3 cellular contexts compared by ENCODE assay signal in the genomic region with DNA sequence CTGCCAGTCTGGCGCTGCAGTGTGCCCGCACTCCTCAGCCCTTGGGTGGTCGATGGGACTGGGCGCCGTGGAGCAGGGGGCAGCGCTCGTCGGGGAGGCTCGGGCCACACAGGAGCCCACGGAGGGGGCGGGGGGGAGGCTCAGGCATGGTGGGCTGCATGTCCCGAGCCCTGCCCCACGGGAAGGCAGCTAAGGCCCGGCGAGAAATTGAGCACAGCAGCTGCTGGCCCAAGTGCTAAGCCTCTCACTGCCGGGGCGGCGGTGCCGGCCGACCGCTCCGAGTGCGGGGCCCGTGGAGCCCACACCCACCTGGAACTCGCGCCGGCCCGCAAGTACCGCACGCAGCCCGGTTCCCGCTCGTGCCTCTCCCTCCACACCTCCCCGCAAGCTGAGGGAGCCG.
DNase-seq lines count a peak whose midpoint lies in the region; ATAC-seq, FAIRE-seq and TF ChIP-seq lines count a peak whose summit lies in the region.
"Not testable (repeated sequence)": the region's sequence is repeated elsewhere in the genome, so short reads cannot be mapped to it uniquely, and the experiment has no call there.

No MANE protein-coding gene starts in this region.

- POLR2A ChIA-PET in HepG2 (lab: Yijun Ruan, JAX) = not testable (repeated sequence)

- H2AK5ac ChIP-seq in mesenchymal stem cell (ENCODE audit: low read length, severe bottlenecking); neuronal stem cell (ENCODE audit: low read depth, low read length): not testable (repeated sequence)

- H3K27me3 ChIP-seq in HepG2 (ENCODE audit: control insufficient read depth in 1 of 2, insufficient read depth in 2 of 2, low read length in 2 of 2); mesenchymal stem cell (ENCODE audit: control insufficient read depth in 1 of 2, insufficient read depth in 1 of 2, low read length in 2 of 2); neuronal stem cell (ENCODE audit: control insufficient read depth in 3 of 3, insufficient read depth in 3 of 3, low read depth in 1 of 3, low read length in 3 of 3): not testable (repeated sequence)

- not testable (repeated sequence) for BruUV-seq in HepG2 (replicated peaks; lab: Mats Ljungman, UMichigan)

- H3K4ac ChIP-seq in mesenchymal stem cell (ENCODE audit: low read depth in 1 of 2, low read length in 2 of 2); neuronal stem cell (ENCODE audit: low read length): not testable (repeated sequence)

- not testable (repeated sequence) for H3K27ac ChIP-seq in HepG2 (ENCODE audit: extremely low read length, insufficient read depth, low read length); mesenchymal stem cell (ENCODE audit: low read length, poor library complexity, severe bottlenecking); neuronal stem cell (replicated peaks; ENCODE audit: low read length)

- not testable (repeated sequence) for H3K14ac ChIP-seq in mesenchymal stem cell (ENCODE audit: low read length in 2 of 2); neuronal stem cell (ENCODE audit: low read length)

- not testable (repeated sequence) for H3K36me3 ChIP-seq in HepG2 (replicated peaks in 1 of 2; ENCODE audit: control insufficient read depth in 1 of 2, insufficient read depth in 2 of 2, low read length in 2 of 2); mesenchymal stem cell (ENCODE audit: control insufficient read depth in 1 of 2, insufficient read depth in 2 of 2, low read depth in 1 of 2, low read length in 2 of 2); neuronal stem cell (replicated peaks in 1 of 2; ENCODE audit: control insufficient read depth in 2 of 2, insufficient read depth in 2 of 2, low read length in 2 of 2)

- intact Hi-C loops in HepG2 (cut with micrococcal nuclease; ENCODE audit: unreplicated experiment) = not testable (repeated sequence)

- H3K4me1 ChIP-seq in HepG2 (ENCODE audit: insufficient read depth, low read length) = peaks cover 26% of the 10 kb centered on the region
- H3K4me1 ChIP-seq in mesenchymal stem cell (ENCODE audit: control insufficient read depth, insufficient read depth, low read depth, low read length); neuronal stem cell (ENCODE audit: control insufficient read depth in 2 of 2, insufficient read depth in 1 of 2, low read depth in 1 of 2, low read length in 2 of 2): not testable (repeated sequence)

- not testable (repeated sequence) for H3K18ac ChIP-seq in mesenchymal stem cell (ENCODE audit: low read depth in 1 of 2, low read length in 2 of 2)
- H3K18ac ChIP-seq in neuronal stem cell (ENCODE audit: low read length) = peak overlapping the region; percentile 38

- CTCF ChIA-PET in HepG2 (lab: Yijun Ruan, JAX; ENCODE audit: low intra/inter-chr PET ratio, low total read pairs) = not testable (repeated sequence)

- H4K8ac ChIP-seq in mesenchymal stem cell (ENCODE audit: low read length); neuronal stem cell (ENCODE audit: low read depth, low read length): not testable (repeated sequence)

- not testable (repeated sequence) for H4K20me1 ChIP-seq in HepG2 (ENCODE audit: insufficient read depth, low read length)

- not testable (repeated sequence) for ATAC-seq in HepG2

- H2AFZ ChIP-seq in HepG2 (ENCODE audit: low read length); mesenchymal stem cell (ENCODE audit: low read depth, low read length); neuronal stem cell (ENCODE audit: low read length): not testable (repeated sequence)

- not testable (repeated sequence) for TF ChIP-seq POLR2A in HepG2 (IDR thresholded peaks at IDR 0.05; ENCODE audit: insufficient read depth in 1 of 2, low read depth in 2 of 2, low read length in 2 of 2)

- TF ChIP-seq RAD21 in HepG2 (CRISPR knock-in tag; IDR thresholded peaks at IDR 0.05) = not testable (repeated sequence)

- H3K4me2 ChIP-seq in HepG2 (ENCODE audit: low read depth, low read length); mesenchymal stem cell (ENCODE audit: low read length, poor library complexity, severe bottlenecking); neuronal stem cell (ENCODE audit: insufficient read depth, low read length, poor library complexity, severe bottlenecking): not testable (repeated sequence)

- H2BK5ac ChIP-seq in mesenchymal stem cell (ENCODE audit: low read depth, low read length, poor library complexity, severe bottlenecking); neuronal stem cell (ENCODE audit: low read length): not testable (repeated sequence)

- over 99% methylated on average over 28 of the region's 35 CpGs for WGBS in HepG2 (ENCODE audit: low lambda C conversion rate)
- WGBS in mesenchymal stem cell = 97% methylated on average over 35 of the region's 35 CpGs
- no CpG with 5 or more reads among the region's 35 CpGs for WGBS in neuronal stem cell (ENCODE audit: extremely low coverage in 2 of 2, insufficient read length in 2 of 2, insufficient replicate concordance in 1 of 2), 2 donors

- H3K9ac ChIP-seq in HepG2 (ENCODE audit: insufficient read depth, low read depth, low read length); mesenchymal stem cell (ENCODE audit: low read length); neuronal stem cell (ENCODE audit: low read depth, low read length, poor library complexity): not testable (repeated sequence)

- H2BK15ac ChIP-seq in mesenchymal stem cell (ENCODE audit: low read depth, poor library complexity, severe bottlenecking) = peak overlapping the region; percentile 40
- H2BK15ac ChIP-seq in neuronal stem cell (ENCODE audit: low read length) = not testable (repeated sequence)

- in situ Hi-C loops in HepG2 (cut with HindIII; ENCODE audit: extremely low pct_ligation_motif_present, low pct_unique_long_range_greater_than_20kb) = not testable (repeated sequence)

- peak overlapping the region in 1 of 2 experiments; percentile 52 for H2BK12ac ChIP-seq in mesenchymal stem cell (ENCODE audit: low read length in 2 of 2)
- not testable (repeated sequence) for H2BK12ac ChIP-seq in neuronal stem cell (ENCODE audit: low read length)

- H3K9me3 ChIP-seq in HepG2 (ENCODE audit: low read length); mesenchymal stem cell (ENCODE audit: control insufficient read depth, low read length); neuronal stem cell (replicated peaks in 1 of 2; ENCODE audit: control insufficient read depth in 2 of 2, insufficient read depth in 1 of 2, low read depth in 1 of 2, low read length in 2 of 2): not testable (repeated sequence)

- not testable (repeated sequence) for H3K4me3 ChIP-seq in HepG2 (replicated peaks in 1 of 3; ENCODE audit: insufficient read depth in 1 of 3, low read depth in 2 of 3, low read length in 3 of 3); mesenchymal stem cell (ENCODE audit: insufficient read depth in 1 of 2, low read depth in 1 of 2, low read length in 2 of 2); neuronal stem cell (ENCODE audit: low read length in 2 of 2)

- TF ChIP-seq CTCF in HepG2 (CRISPR knock-in tag; IDR thresholded peaks at IDR 0.05) = not testable (repeated sequence)

- FAIRE-seq in HepG2 (lab: Jason Lieb, UNC) = not testable (repeated sequence)

- not testable (repeated sequence) for H3K23ac ChIP-seq in mesenchymal stem cell (ENCODE audit: low read length in 2 of 2); neuronal stem cell (ENCODE audit: low read depth, low read length, poor library complexity)

- not testable (repeated sequence) for H4K91ac ChIP-seq in mesenchymal stem cell (ENCODE audit: low read length); neuronal stem cell (ENCODE audit: low read depth, low read length, poor library complexity)

- not testable (repeated sequence) for H3K79me1 ChIP-seq in mesenchymal stem cell (replicated peaks; ENCODE audit: low read length, poor library complexity, severe bottlenecking); neuronal stem cell (ENCODE audit: low read depth, low read length)

- not testable (repeated sequence) for H3K79me2 ChIP-seq in HepG2 (ENCODE audit: insufficient read depth, low read length)

- not testable (repeated sequence) for H2BK120ac ChIP-seq in mesenchymal stem cell (ENCODE audit: low read depth, low read length); neuronal stem cell (ENCODE audit: low read depth, low read length)

- not testable (repeated sequence) for TF ChIP-seq EP300 in HepG2 (IDR thresholded peaks at IDR 0.05; ENCODE audit: low read depth in 2 of 2, low read length in 2 of 2); HepG2 (CRISPR knock-in tag; IDR thresholded peaks at IDR 0.05; ENCODE audit: borderline replicate concordance)

- not testable (repeated sequence) for DNase-seq in HepG2 (ENCODE audit: low spot score); mesenchymal stem cell; neuronal stem cell (ENCODE audit: low spot score)

TF ChIP-seq in HepG2, 621 proteins besides CTCF, POLR2A, EP300 and RAD21:
- TF ChIP-seq ZNF768 (CRISPR knock-in tag; IDR thresholded peaks at IDR 0.05) = peak; percentile 35; the same call in 1 of the 2 replicates
TF ChIP-seq in HepG2: peak in this region for 1; not testable (repeated sequence) for 620.
